ENCODE assay signal across 26 cellular contexts in genomic region chr18:34028341-34028740, GRCh38.
A peak's percentile ranks its signal among the peaks of the same experiment; 100 is the strongest.
DNase-seq lines count a peak whose midpoint lies in the region; ATAC-seq and TF ChIP-seq lines count a peak whose summit lies in the region.
"Had no signal": no experiment of that assay in that cellular context is flagged by ENCODE, and none has a peak within 500 bp of the region (broad histone marks: within the 10 kb centered on the region; RNA-seq: fewer than 3 reads in every experiment).

No MANE protein-coding gene starts in this region.

- intact Hi-C loops in activated CD4-positive, alpha-beta T cell treated with anti-CD3 and anti-CD28 coated beads, Interleukin-2, amount 10 ng/mL, durations not matched to agents 24 days and 14 days (cut with micrococcal nuclease), result no loop called here

- H3K4me1 Mint-ChIP-seq in activated CD4-positive, alpha-beta T cell treated with anti-CD3 and anti-CD28 coated beads, Interleukin-2, amount 10 ng/mL, durations not matched to agents 24 days and 14 days, result no peaks in the 10 kb centered on the region
- H3K4me1 Mint-ChIP-seq: activated CD8-positive, alpha-beta memory T cell treated with anti-CD3 and anti-CD28 coated beads, Interleukin-2, amount 10 ng/mL, durations not matched to agents 7 days and 5 days; activated naive CD8-positive, alpha-beta T cell treated with anti-CD3 and anti-CD28 coated beads, Interleukin-2, amount 10 ng/mL, durations not matched to agents 7 days and 5 days had no signal

- no peak overlapping the region for H3K27ac Mint-ChIP-seq in activated CD4-positive, alpha-beta T cell treated with anti-CD3 and anti-CD28 coated beads, Interleukin-2, amount 10 ng/mL, durations not matched to agents 24 days and 14 days
- H3K27ac Mint-ChIP-seq: activated CD8-positive, alpha-beta memory T cell treated with anti-CD3 and anti-CD28 coated beads, Interleukin-2, amount 10 ng/mL, durations not matched to agents 7 days and 5 days; activated naive CD8-positive, alpha-beta T cell treated with anti-CD3 and anti-CD28 coated beads, Interleukin-2, amount 10 ng/mL, durations not matched to agents 7 days and 5 days; activated T-helper 1 cell treated with anti-CD3 and anti-CD28 coated beads, Interleukin-12 subunit alpha, Interleukin-12 subunit beta, Interleukin-2, Interleukin-4 antibody, amounts not matched to agents 30 ng/mL and 10 ng/mL and 1 ng/mL, durations not matched to agents 14 hours and 24 hours and 36 hours; effector memory CD8-positive, alpha-beta T cell had no signal

- DNase-seq in COR-L47 (lab: John Stamatoyannopoulos, UW) (peak; percentile 59), NCI-H2081 (lab: John Stamatoyannopoulos, UW) (peak; percentile 22 to 67), astrocyte of the spinal cord (ENCODE audit: low read depth, low spot score) (peak; percentile 87), myocyte (ENCODE audit: low read depth) (peak; percentile 3)
- DNase-seq in activated CD4-positive, alpha-beta T cell treated with anti-CD3 and anti-CD28 coated beads, Interleukin-2, amount 10 ng/mL, durations not matched to agents 24 days and 14 days, result no peak
- DNase-seq: activated CD4-positive, alpha-beta T cell treated with anti-CD3 and anti-CD28 coated beads for 48 hours; activated CD8-positive, alpha-beta memory T cell treated with anti-CD3 and anti-CD28 coated beads, Interleukin-2, amount 10 ng/mL, durations not matched to agents 7 days and 5 days; activated naive CD8-positive, alpha-beta T cell treated with anti-CD3 and anti-CD28 coated beads, Interleukin-2, amount 10 ng/mL, durations not matched to agents 7 days and 5 days; Caco-2; effector memory CD8-positive, alpha-beta T cell; gastrocnemius medialis; mammary epithelial cell; MM.1S; NCI-H748 treated with DMSO at 0.1 percent for 48 hours; nucleus accumbens; SHP77 treated with DMSO at 0.1 percent for 48 hours; spleen; stimulated activated CD4-positive, alpha-beta T cell treated with anti-CD3 and anti-CD28 coated beads, Interleukin-4, amount 100 ng/mL, for 4 hours; stimulated activated naive CD8-positive, alpha-beta T cell treated with anti-CD3 and anti-CD28 coated beads, Interleukin-15, Interleukin-2, amounts not matched to agents 100 U/mL and 50 U/mL, for 24 hours; trophoblast cell had no signal

- no peak for TF ChIP-seq CTCF in astrocyte of the spinal cord (IDR thresholded peaks at IDR 0.05; ENCODE audit: low read depth, low read length)

- H3K4me3 Mint-ChIP-seq in activated CD4-positive, alpha-beta T cell treated with anti-CD3 and anti-CD28 coated beads, Interleukin-2, amount 10 ng/mL, durations not matched to agents 24 days and 14 days, result no peak overlapping the region
- H3K4me3 Mint-ChIP-seq: activated CD8-positive, alpha-beta memory T cell treated with anti-CD3 and anti-CD28 coated beads, Interleukin-2, amount 10 ng/mL, durations not matched to agents 7 days and 5 days; activated naive CD8-positive, alpha-beta T cell treated with anti-CD3 and anti-CD28 coated beads, Interleukin-2, amount 10 ng/mL, durations not matched to agents 7 days and 5 days; activated T-helper 1 cell treated with anti-CD3 and anti-CD28 coated beads, Interleukin-12 subunit alpha, Interleukin-12 subunit beta, Interleukin-2, Interleukin-4 antibody, amounts not matched to agents 30 ng/mL and 10 ng/mL and 1 ng/mL, durations not matched to agents 14 hours and 24 hours and 36 hours; brain; effector memory CD8-positive, alpha-beta T cell had no signal

- H3K9me3 Mint-ChIP-seq in activated CD4-positive, alpha-beta T cell treated with anti-CD3 and anti-CD28 coated beads, Interleukin-2, amount 10 ng/mL, durations not matched to agents 24 days and 14 days, result no peaks in the 10 kb centered on the region
- H3K9me3 Mint-ChIP-seq: activated naive CD8-positive, alpha-beta T cell treated with anti-CD3 and anti-CD28 coated beads, Interleukin-2, amount 10 ng/mL, durations not matched to agents 7 days and 5 days; activated T-helper 1 cell treated with anti-CD3 and anti-CD28 coated beads, Interleukin-12 subunit alpha, Interleukin-12 subunit beta, Interleukin-2, Interleukin-4 antibody, amounts not matched to agents 30 ng/mL and 10 ng/mL and 1 ng/mL, durations not matched to agents 14 hours and 24 hours and 36 hours had no signal

- H3K27me3 Mint-ChIP-seq in activated CD4-positive, alpha-beta T cell treated with anti-CD3 and anti-CD28 coated beads, Interleukin-2, amount 10 ng/mL, durations not matched to agents 24 days and 14 days, result no peaks in the 10 kb centered on the region
- H3K27me3 Mint-ChIP-seq: activated CD8-positive, alpha-beta memory T cell treated with anti-CD3 and anti-CD28 coated beads, Interleukin-2, amount 10 ng/mL, durations not matched to agents 7 days and 5 days; activated naive CD8-positive, alpha-beta T cell treated with anti-CD3 and anti-CD28 coated beads, Interleukin-2, amount 10 ng/mL, durations not matched to agents 7 days and 5 days; brain; effector memory CD8-positive, alpha-beta T cell had no signal

- H3K4me3 ChIP-seq in astrocyte of the spinal cord (ENCODE audit: low read depth, low read length), result no peak overlapping the region
- H3K4me3 ChIP-seq: esophagus muscularis mucosa, gastrocnemius medialis, spleen had no signal

- ATAC-seq in GM19328 (IDR thresholded peaks at IDR 0.05; ENCODE audit: unreplicated experiment) (no peak), HG03521 (IDR thresholded peaks at IDR 0.05; ENCODE audit: unreplicated experiment) (no peak), HG03095 (IDR thresholded peaks at IDR 0.05; ENCODE audit: unreplicated experiment) (no peak)
- ATAC-seq: activated CD8-positive, alpha-beta memory T cell treated with anti-CD3 and anti-CD28 coated beads, Interleukin-2, amount 10 ng/mL, durations not matched to agents 7 days and 5 days; effector memory CD8-positive, alpha-beta T cell; gastrocnemius medialis; stimulated activated naive CD8-positive, alpha-beta T cell treated with anti-CD3 and anti-CD28 coated beads, Interleukin-15, Interleukin-2, amounts not matched to agents 100 U/mL and 50 U/mL, for 24 hours had no signal

- no peaks in the 10 kb centered on the region for H3K36me3 Mint-ChIP-seq in activated CD4-positive, alpha-beta T cell treated with anti-CD3 and anti-CD28 coated beads, Interleukin-2, amount 10 ng/mL, durations not matched to agents 24 days and 14 days (ENCODE audit: low read depth)
- H3K36me3 Mint-ChIP-seq: activated CD8-positive, alpha-beta memory T cell treated with anti-CD3 and anti-CD28 coated beads, Interleukin-2, amount 10 ng/mL, durations not matched to agents 7 days and 5 days; activated naive CD8-positive, alpha-beta T cell treated with anti-CD3 and anti-CD28 coated beads, Interleukin-2, amount 10 ng/mL, durations not matched to agents 7 days and 5 days had no signal

- in situ Hi-C loops in astrocyte of the spinal cord (cut with HindIII; ENCODE audit: low sequenced_read_pairs), result no loop called here
